17 cellular contexts compared by ENCODE assay signal in the genomic region with DNA sequence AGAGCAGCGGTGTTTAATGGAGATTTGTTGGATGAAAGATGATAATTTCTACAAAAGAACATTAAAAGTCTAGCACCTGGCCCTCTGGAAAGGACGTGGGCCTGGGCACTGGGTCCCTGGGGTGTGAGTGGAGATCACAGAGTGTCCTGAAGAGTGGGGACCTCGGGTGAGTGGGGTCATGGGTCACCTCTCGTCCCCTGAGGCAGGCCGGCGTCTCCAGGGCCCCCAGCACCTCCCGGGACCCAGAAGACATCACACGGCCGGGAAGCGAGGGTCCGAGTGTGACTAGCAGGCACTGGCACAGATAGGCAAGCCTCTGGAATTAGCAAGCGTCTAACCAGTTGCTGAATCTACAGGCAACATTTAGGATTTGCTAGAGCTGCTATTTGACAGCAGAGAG.
DNase-seq lines count a peak whose midpoint lies in the region; ATAC-seq, FAIRE-seq and TF ChIP-seq lines count a peak whose summit lies in the region.
"Had no signal": no experiment of that assay in that cellular context is flagged by ENCODE, and none has a peak within 500 bp of the region (broad histone marks: within the 10 kb centered on the region; RNA-seq: fewer than 3 reads in every experiment).

No MANE protein-coding gene starts in this region.

- peak; percentile 11 for DNase-seq in left ventricle myocardium superior
- no peak for DNase-seq in cardiac septum (ENCODE audit: low spot score)
- DNase-seq in kidney: peak; percentile 56
- no peak for DNase-seq in neural crest cell (ENCODE audit: low read depth, low spot score)
- no peak for DNase-seq in osteocyte (ENCODE audit: extremely low spot score, unreplicated experiment)
- no peak for DNase-seq in T-helper 1 cell
- no peak for DNase-seq in activated CD4-positive, alpha-beta T cell treated with anti-CD3 and anti-CD28 coated beads, Interleukin-2, amount 50 U/mL, for 4 hours
- DNase-seq: COR-L47; DMS 273 treated with DMSO at 0.1 percent for 48 hours; DND-41; NCI-H1092 treated with DMSO at 0.1 percent for 48 hours; NCI-H1694; NCI-H748 treated with DMSO at 0.1 percent for 48 hours; NK-92 treated with Interleukin-12 subunit alpha and Interleukin-12 subunit beta, amount 100 ng/mL, for 24 hours; SHP77 had no signal

- H3K36me3 Mint-ChIP-seq in neural crest cell (ENCODE audit: low read depth): peaks cover 21% of the 10 kb centered on the region
- H3K36me3 Mint-ChIP-seq in osteocyte (ENCODE audit: unreplicated experiment): peaks cover 12% of the 10 kb centered on the region

- H3K27ac Mint-ChIP-seq in neural crest cell (ENCODE audit: unreplicated experiment) (peak overlapping the region; percentile 38), osteocyte (ENCODE audit: unreplicated experiment) (no peak overlapping the region)

- peaks cover 12% of the 10 kb centered on the region for H3K4me1 Mint-ChIP-seq in neural crest cell
- H3K4me1 Mint-ChIP-seq in osteocyte (ENCODE audit: unreplicated experiment): no peaks in the 10 kb centered on the region

- no peak for TF ChIP-seq CTCF in kidney (IDR thresholded peaks at IDR 0.05; ENCODE audit: borderline replicate concordance, extremely low read depth, insufficient read depth)
- TF ChIP-seq CTCF in neural crest cell (conservative IDR thresholded peaks at IDR 0.05): no peak
- TF ChIP-seq CTCF in osteocyte (IDR thresholded peaks at IDR 0.05): no peak

- H3K4me3 ChIP-seq in kidney (ENCODE audit: low read length in 2 of 2): no peak overlapping the region
- H3K4me3 ChIP-seq: Peyer's patch had no signal

- H3K9me3 ChIP-seq in kidney (ENCODE audit: control insufficient read depth in 1 of 2, low read length in 2 of 2): no peaks in the 10 kb centered on the region
- H3K9me3 ChIP-seq: Peyer's patch had no signal

- FAIRE-seq in kidney (lab: Jason Lieb, UNC): no peak
- FAIRE-seq: H54 had no signal

- no peak overlapping the region for H3K27ac ChIP-seq in kidney (ENCODE audit: low read depth in 2 of 2, low read length in 2 of 2)
- H3K27ac ChIP-seq: Peyer's patch had no signal

- H3K4me3 Mint-ChIP-seq in neural crest cell: no peak overlapping the region
- no peak overlapping the region for H3K4me3 Mint-ChIP-seq in osteocyte (ENCODE audit: unreplicated experiment)

- no peaks in the 10 kb centered on the region for H3K27me3 Mint-ChIP-seq in neural crest cell (ENCODE audit: low read depth)
- H3K27me3 Mint-ChIP-seq in osteocyte (ENCODE audit: unreplicated experiment): no peaks in the 10 kb centered on the region

- ATAC-seq in left ventricle myocardium superior: no peak

- H3K9ac ChIP-seq in kidney (ENCODE audit: low read length in 2 of 2): no peak overlapping the region

- peaks cover 2 to 4% of the 10 kb centered on the region in 2 donors for H3K4me1 ChIP-seq in kidney (ENCODE audit: control insufficient read depth in 1 of 2, insufficient read depth in 1 of 2, low read depth in 1 of 2, low read length in 2 of 2)
- H3K4me1 ChIP-seq: Peyer's patch had no signal

- H3K36me3 ChIP-seq in kidney (ENCODE audit: control insufficient read depth in 1 of 2, insufficient read depth in 2 of 2, low read length in 2 of 2): no peaks in the 10 kb centered on the region

- no peaks in the 10 kb centered on the region for H3K9me3 Mint-ChIP-seq in neural crest cell
- no peaks in the 10 kb centered on the region for H3K9me3 Mint-ChIP-seq in osteocyte (ENCODE audit: unreplicated experiment)

- intact Hi-C loops in left ventricle myocardium superior (cut with micrococcal nuclease): no loop called here
- intact Hi-C loops in cardiac septum (cut with DNase I): no loop called here
- intact Hi-C loops in kidney (cut with DNase I): no loop called here

Comparison
In these comparisons a context has a peak if more than half of its experiments do, and no peak if none do; other contexts are left out.
1. DNase-seq: peak in left ventricle myocardium superior (single experiment) and kidney (single experiment); none in cardiac septum (single experiment), neural crest cell (single experiment), osteocyte (single experiment), T-helper 1 cell (0 of 5) and activated CD4-positive, alpha-beta T cell treated with anti-CD3 and anti-CD28 coated beads, Interleukin-2, amount 50 U/mL, for 4 hours (0 of 2).